1 cellular context compared by ENCODE assay signal in the genomic region with DNA sequence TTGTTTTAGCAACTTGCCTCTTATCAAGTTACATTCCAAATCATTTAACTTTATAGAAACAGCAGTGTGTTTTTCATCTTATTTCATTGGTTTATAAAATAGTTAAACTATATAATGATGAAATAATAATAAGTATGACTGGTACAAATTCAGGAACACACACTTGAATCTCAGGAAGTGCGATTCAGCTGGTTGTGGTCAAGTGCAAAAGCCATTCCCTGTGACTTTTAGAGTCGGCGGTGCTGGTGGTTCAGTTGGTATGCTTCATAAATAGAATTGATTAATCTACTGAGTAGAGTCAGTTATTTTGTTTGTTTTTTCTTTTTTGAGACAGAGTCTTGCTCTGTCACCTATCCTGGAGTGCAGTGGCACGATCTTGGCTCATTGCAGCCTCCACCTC.
TF ChIP-seq lines count a peak whose summit lies in the region.

No MANE protein-coding gene starts in this region.

TF ChIP-seq in WTC11, 78 proteins besides CTCF, POLR2A, EP300 and RAD21 (continued from another document):
- no peak for TF ChIP-seq HMGXB4 (CRISPR knock-in tag; IDR thresholded peaks at IDR 0.05)
- TF ChIP-seq, protein P1, sequence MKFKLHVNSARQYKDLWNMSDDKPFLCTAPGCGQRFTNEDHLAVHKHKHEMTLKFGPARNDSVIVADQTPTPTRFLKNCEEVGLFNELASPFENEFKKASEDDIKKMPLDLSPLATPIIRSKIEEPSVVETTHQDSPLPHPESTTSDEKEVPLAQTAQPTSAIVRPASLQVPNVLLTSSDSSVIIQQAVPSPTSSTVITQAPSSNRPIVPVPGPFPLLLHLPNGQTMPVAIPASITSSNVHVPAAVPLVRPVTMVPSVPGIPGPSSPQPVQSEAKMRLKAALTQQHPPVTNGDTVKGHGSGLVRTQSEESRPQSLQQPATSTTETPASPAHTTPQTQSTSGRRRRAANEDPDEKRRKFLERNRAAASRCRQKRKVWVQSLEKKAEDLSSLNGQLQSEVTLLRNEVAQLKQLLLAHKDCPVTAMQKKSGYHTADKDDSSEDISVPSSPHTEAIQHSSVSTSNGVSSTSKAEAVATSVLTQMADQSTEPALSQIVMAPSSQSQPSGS (CRISPR knock-in tag; IDR thresholded peaks at IDR 0.05; ENCODE audit: borderline replicate concordance, low read depth) = no peak
- no peak for TF ChIP-seq SP1 (CRISPR knock-in tag; conservative IDR thresholded peaks at IDR 0.05)
